ENCODE assay signal across 9 cellular contexts in genomic region chr2:238439093-238439849, GRCh38. TPM values are rescaled to one million over a fixed set of nuclear protein-coding genes. Genes with fewer than 3 reads are reported as not detected.
DNase-seq lines count a peak whose midpoint lies in the region; ATAC-seq and TF ChIP-seq lines count a peak whose summit lies in the region.
"Had no signal": no experiment of that assay in that cellular context is flagged by ENCODE, and none has a peak within 500 bp of the region (broad histone marks: within the 10 kb centered on the region; RNA-seq: fewer than 3 reads in every experiment).

No MANE protein-coding gene starts in this region.

- peak; percentile 98 for DNase-seq in LHCN-M2 (ENCODE audit: low read depth)
- peak; percentile 85 for DNase-seq in activated naive CD4-positive, alpha-beta T cell treated with anti-CD3 and anti-CD28 coated beads for 36 hours
- peak; percentile 97 for DNase-seq in iris pigment epithelial cell (ENCODE audit: low read depth)
- peak; percentile 38 to 40 for DNase-seq in stimulated activated CD8-positive, alpha-beta memory T cell treated with anti-CD3 and anti-CD28 coated beads, Interleukin-2, amount 100 ng/mL, for 48 hours (ENCODE audit: low read depth in 2 of 2)
- no peak for DNase-seq in mesothelial cell of epicardium (ENCODE audit: low spot score in 2 of 2, unreplicated experiment in 2 of 2)
- no peak for DNase-seq in medulla oblongata (ENCODE audit: extremely low spot score)
- DNase-seq in effector CD8-positive, alpha-beta T cell (lab: John Stamatoyannopoulos, UW): no peak

- H3K27me3 Mint-ChIP-seq in activated naive CD4-positive, alpha-beta T cell treated with anti-CD3 and anti-CD28 coated beads for 36 hours (ENCODE audit: low read depth): no peaks in the 10 kb centered on the region
- no peaks in the 10 kb centered on the region for H3K27me3 Mint-ChIP-seq in mesothelial cell of epicardium (ENCODE audit: low read depth)
- H3K27me3 Mint-ChIP-seq: IgD-negative memory B cell had no signal

- H3K27ac Mint-ChIP-seq in activated naive CD4-positive, alpha-beta T cell treated with anti-CD3 and anti-CD28 coated beads for 36 hours: peak overlapping the region; percentile 43
- no peak overlapping the region for H3K27ac Mint-ChIP-seq in mesothelial cell of epicardium
- H3K27ac Mint-ChIP-seq: IgD-negative memory B cell had no signal

- intact Hi-C loops in activated naive CD4-positive, alpha-beta T cell treated with anti-CD3 and anti-CD28 coated beads for 36 hours (cut with micrococcal nuclease): loop anchor here (1.0 kb wide), 2 partner anchors 12 to 441 kb away; no protein-coding TSS in a partner anchor

- no peaks in the 10 kb centered on the region for H3K9me3 Mint-ChIP-seq in activated naive CD4-positive, alpha-beta T cell treated with anti-CD3 and anti-CD28 coated beads for 36 hours
- no peaks in the 10 kb centered on the region for H3K9me3 Mint-ChIP-seq in mesothelial cell of epicardium
- H3K9me3 Mint-ChIP-seq: IgD-negative memory B cell had no signal

- peaks cover 59% of the 10 kb centered on the region for H3K36me3 Mint-ChIP-seq in activated naive CD4-positive, alpha-beta T cell treated with anti-CD3 and anti-CD28 coated beads for 36 hours (ENCODE audit: low read depth)
- H3K36me3 Mint-ChIP-seq in mesothelial cell of epicardium: peaks cover 21% of the 10 kb centered on the region
- H3K36me3 Mint-ChIP-seq: IgD-negative memory B cell had no signal

- peaks cover 48% of the 10 kb centered on the region for H3K4me1 Mint-ChIP-seq in activated naive CD4-positive, alpha-beta T cell treated with anti-CD3 and anti-CD28 coated beads for 36 hours (ENCODE audit: low read depth)
- peaks cover 13% of the 10 kb centered on the region for H3K4me1 Mint-ChIP-seq in mesothelial cell of epicardium

- H3K4me3 Mint-ChIP-seq in activated naive CD4-positive, alpha-beta T cell treated with anti-CD3 and anti-CD28 coated beads for 36 hours: peak overlapping the region; percentile 11
- H3K4me3 Mint-ChIP-seq in mesothelial cell of epicardium: no peak overlapping the region

- no peak for ATAC-seq in HG02938 (IDR thresholded peaks at IDR 0.05; ENCODE audit: unreplicated experiment)

- CTCF ChIA-PET in activated naive CD4-positive, alpha-beta T cell treated with anti-CD3 and anti-CD28 coated beads for 36 hours (lab: Charles Lee): interaction anchor here (0.7 to 1.0 kb wide), 2 partner anchors 68 to 147 kb away, joined by 4 read pairs; no protein-coding TSS in a partner anchor

- TF ChIP-seq CTCF in mesothelial cell of epicardium (IDR thresholded peaks at IDR 0.05; ENCODE audit: unreplicated experiment): no peak

RNA-seq across cellular contexts. Expression of gene ASB1, which starts 12.5 kb away (rescaled TPM):
- total RNA-seq in LHCN-M2 (2014; rRNA removed) (23.8 and 30.4 TPM in 2 replicates), mesothelial cell of epicardium (33.2 to 39.2 TPM (median 38.9 TPM) in 3 replicates)
- polyA plus RNA-seq in LHCN-M2 (2012): 41.7 TPM
- 10 to 100 TPM; 29.9 to 33.7 TPM for total RNA-seq in activated naive CD4-positive, alpha-beta T cell treated with anti-CD3 and anti-CD28 coated beads for 36 hours

Comparison
In these comparisons a context has a peak if more than half of its experiments do, and no peak if none do; other contexts are left out.
1. DNase-seq: peak in LHCN-M2 (single experiment), activated naive CD4-positive, alpha-beta T cell treated with anti-CD3 and anti-CD28 coated beads for 36 hours (single experiment), iris pigment epithelial cell (single experiment) and stimulated activated CD8-positive, alpha-beta memory T cell treated with anti-CD3 and anti-CD28 coated beads, Interleukin-2, amount 100 ng/mL, for 48 hours (2 of 2); none in mesothelial cell of epicardium (0 of 2), medulla oblongata (single experiment) and effector CD8-positive, alpha-beta T cell (single experiment).